In genomic region chr14:104297313-104297704, GRCh38 we compare ENCODE assay signal across 1 cellular context.
TF ChIP-seq lines count a peak whose summit lies in the region.

No MANE protein-coding gene starts in this region.

TF ChIP-seq in H1, 55 proteins besides CTCF, POLR2A, EP300 and RAD21:
- TF ChIP-seq GTF2F1 (IDR thresholded peaks at IDR 0.05; ENCODE audit: borderline replicate concordance, low read depth, low read length): no peak
